18 cellular contexts compared by ENCODE assay signal in genomic region chr7:27249724-27250636, GRCh38. TPM values are rescaled to one million over a fixed set of nuclear protein-coding genes. Genes with fewer than 3 reads are reported as not detected.
"Had no signal": no experiment of that assay in that cellular context is flagged by ENCODE, and none has a peak within 500 bp of the region (broad histone marks: within the 10 kb centered on the region; RNA-seq: fewer than 3 reads in every experiment).

No MANE protein-coding gene starts in this region.

- ATAC-seq: activated CD8-positive, alpha-beta memory T cell treated with anti-CD3 and anti-CD28 coated beads, Interleukin-2, amount 10 ng/mL, durations not matched to agents 7 days and 5 days; esophagus mucosa; left ventricle myocardium superior; natural killer cell treated with Interleukin-12 subunit alpha and Interleukin-12 subunit beta and Interleukin-15 and Interleukin-18, amount 100 ng/mL, for 72 hours had no signal

- H3K9me3 ChIP-seq: ovary, uterus had no signal

- H3K27ac Mint-ChIP-seq: activated CD8-positive, alpha-beta memory T cell treated with anti-CD3 and anti-CD28 coated beads, Interleukin-2, amount 10 ng/mL, durations not matched to agents 7 days and 5 days; activated naive CD8-positive, alpha-beta T cell; natural killer cell treated with Interleukin-12 subunit alpha and Interleukin-12 subunit beta and Interleukin-15 and Interleukin-18, amount 100 ng/mL, for 72 hours had no signal

- H3K4me3 ChIP-seq: dorsolateral prefrontal cortex, ovary, uterus had no signal

- H3K4me3 Mint-ChIP-seq: activated CD8-positive, alpha-beta memory T cell treated with anti-CD3 and anti-CD28 coated beads, Interleukin-2, amount 10 ng/mL, durations not matched to agents 7 days and 5 days; natural killer cell treated with Interleukin-12 subunit alpha and Interleukin-12 subunit beta and Interleukin-15 and Interleukin-18, amount 100 ng/mL, for 72 hours had no signal

- H3K36me3 Mint-ChIP-seq: activated CD8-positive, alpha-beta memory T cell treated with anti-CD3 and anti-CD28 coated beads, Interleukin-2, amount 10 ng/mL, durations not matched to agents 7 days and 5 days; activated naive CD8-positive, alpha-beta T cell; natural killer cell treated with Interleukin-12 subunit alpha and Interleukin-12 subunit beta and Interleukin-15 and Interleukin-18, amount 100 ng/mL, for 72 hours had no signal

- H3K36me3 ChIP-seq: ovary, uterus had no signal

- H3K27ac ChIP-seq: dorsolateral prefrontal cortex, ovary, uterus had no signal

- H3K9me3 Mint-ChIP-seq: natural killer cell treated with Interleukin-12 subunit alpha and Interleukin-12 subunit beta and Interleukin-15 and Interleukin-18, amount 100 ng/mL, for 72 hours had no signal

- H3K27me3 ChIP-seq: ovary had no signal

- DNase-seq: activated CD4-positive, alpha-beta T cell treated with anti-CD3 and anti-CD28 coated beads, Interleukin-2, amount 50 U/mL, for 48 hours; activated CD4-positive, CD25-positive, alpha-beta regulatory T cell treated with anti-CD3 and anti-CD28 coated beads, Interleukin-2, amount 50 U/mL, for 72 hours; activated CD8-positive, alpha-beta memory T cell treated with anti-CD3 and anti-CD28 coated beads, Interleukin-2, amount 10 ng/mL, durations not matched to agents 7 days and 5 days; activated gamma-delta T cell treated with Interleukin-2 at 50 U/mL for 16 hours; amniotic stem cell; dorsolateral prefrontal cortex; kidney glomerular epithelial cell; left ventricle myocardium superior; mesenchymal stem cell; ovary; stimulated activated CD4-positive, alpha-beta T cell treated with anti-CD3 and anti-CD28 coated beads, Interleukin-12 subunit alpha, Interleukin-12 subunit beta, amount 100 ng/mL, for 4 hours; stimulated activated CD4-positive, alpha-beta T cell treated with anti-CD3 and anti-CD28 coated beads, Interleukin-2, amount 100 ng/mL, for 24 hours; T1000; uterus had no signal

RNA-seq across cellular contexts. Expression of gene EVX1, which starts 7.4 kb away (rescaled TPM):
- total RNA-seq: activated CD8-positive, alpha-beta memory T cell treated with anti-CD3 and anti-CD28 coated beads, Interleukin-2, amount 10 ng/mL, durations not matched to agents 7 days and 5 days; cardiac septum; esophagus mucosa; left ventricle myocardium superior; natural killer cell treated with Interleukin-12 subunit alpha and Interleukin-12 subunit beta and Interleukin-15 and Interleukin-18, amount 100 ng/mL, for 72 hours; ovary had no signal
- polyA plus RNA-seq: ovary had no signal

RNA-seq across cellular contexts. Expression of gene HOXA13, which starts 50.1 kb away (rescaled TPM):
- total RNA-seq: activated CD8-positive, alpha-beta memory T cell treated with anti-CD3 and anti-CD28 coated beads, Interleukin-2, amount 10 ng/mL, durations not matched to agents 7 days and 5 days; cardiac septum; esophagus mucosa; left ventricle myocardium superior; natural killer cell treated with Interleukin-12 subunit alpha and Interleukin-12 subunit beta and Interleukin-15 and Interleukin-18, amount 100 ng/mL, for 72 hours; ovary had no signal
